ENCODE assay signal across 8 cellular contexts in genomic region chr1:228457396-228458176, GRCh38. TPM values are rescaled to one million over a fixed set of nuclear protein-coding genes. Genes with fewer than 3 reads are reported as not detected.
DNase-seq lines count a peak whose midpoint lies in the region; ATAC-seq and TF ChIP-seq lines count a peak whose summit lies in the region.

No MANE protein-coding gene starts in this region.

- ATAC-seq in HG03159 (IDR thresholded peaks at IDR 0.05; ENCODE audit: unreplicated experiment) (peak; percentile 79), left lung (peak; percentile 94)

- TF ChIP-seq CTCF in AG04450 (IDR thresholded peaks at IDR 0.05; ENCODE audit: low read depth, low read length) (peak; percentile 31; the same call in 1 of the 2 replicates), left lung (IDR thresholded peaks at IDR 0.05) (no peak)

- DNase-seq in AG04450 (ENCODE audit: low read depth, low spot score) = peak; percentile 97
- DNase-seq in NCI-H446 treated with DMSO at 0.1 percent for 48 hours (lab: John Stamatoyannopoulos, UW) = peak; percentile 99
- peak; percentile 95 for DNase-seq in activated CD4-positive, alpha-beta T cell treated with anti-CD3 and anti-CD28 coated beads, Interleukin-2, amount 10 ng/mL, durations not matched to agents 7 days and 5 days
- DNase-seq in dedifferentiated amniotic fluid mesenchymal stem cell (ENCODE audit: extremely low spot score) = peak; percentile 100
- DNase-seq in left lung = peak; percentile 82 to 85
- peak; percentile 75 for DNase-seq in stimulated activated CD4-positive, alpha-beta T cell treated with anti-CD3 and anti-CD28 coated beads, Interleukin-2, amount 100 ng/mL, for 4 hours (ENCODE audit: low read depth)

- intact Hi-C loops in left lung (cut with DNase I) = no loop called here

- no peaks in the 10 kb centered on the region for H3K36me3 ChIP-seq in left lung

- CTCF ChIA-PET in AG04450 (lab: Charles Lee) = interaction anchor here (0.9 to 2.3 kb wide), 10 partner anchors 17 to 292 kb away, joined by 3 to 10 read pairs (median 5); partner anchors contain the start of gene IBA57
- CTCF ChIA-PET in activated CD4-positive, alpha-beta T cell treated with anti-CD3 and anti-CD28 coated beads, Interleukin-2, amount 10 ng/mL, durations not matched to agents 7 days and 5 days (lab: Charles Lee) = interaction anchor here (0.6 to 1.6 kb wide), 11 partner anchors 8 to 458 kb away, joined by 3 to 8 read pairs (median 5); partner anchors contain the start of genes GUK1 and RNF187

- H3K9me3 ChIP-seq in AG04450 (ENCODE audit: control insufficient read depth, insufficient read depth, low read length) (no peaks in the 10 kb centered on the region), left lung (no peaks in the 10 kb centered on the region)

- H3K27ac Mint-ChIP-seq in activated CD4-positive, alpha-beta T cell treated with anti-CD3 and anti-CD28 coated beads, Interleukin-2, amount 10 ng/mL, durations not matched to agents 7 days and 5 days = peak overlapping the region; percentile 98

- peaks cover 0 to 32% of the 10 kb centered on the region in 2 donors for H3K4me1 ChIP-seq in left lung

- peaks cover 21% of the 10 kb centered on the region for H3K36me3 Mint-ChIP-seq in activated CD4-positive, alpha-beta T cell treated with anti-CD3 and anti-CD28 coated beads, Interleukin-2, amount 10 ng/mL, durations not matched to agents 7 days and 5 days (ENCODE audit: low read depth)

- peak overlapping the region; percentile 74 for H3K27ac ChIP-seq in AG04450 (ENCODE audit: low read depth, low read length)
- H3K27ac ChIP-seq in left lung = peak overlapping the region; percentile 75 to 85

- no peaks in the 10 kb centered on the region for H3K9me3 Mint-ChIP-seq in activated CD4-positive, alpha-beta T cell treated with anti-CD3 and anti-CD28 coated beads, Interleukin-2, amount 10 ng/mL, durations not matched to agents 7 days and 5 days

- peak overlapping the region; percentile 83 for H3K4me3 ChIP-seq in AG04450 (ENCODE audit: low read depth, low read length)
- peak overlapping the region; percentile 36 to 39 for H3K4me3 ChIP-seq in left lung

- peaks cover 53% of the 10 kb centered on the region for H3K4me1 Mint-ChIP-seq in activated CD4-positive, alpha-beta T cell treated with anti-CD3 and anti-CD28 coated beads, Interleukin-2, amount 10 ng/mL, durations not matched to agents 7 days and 5 days

- H3K27me3 Mint-ChIP-seq in activated CD4-positive, alpha-beta T cell treated with anti-CD3 and anti-CD28 coated beads, Interleukin-2, amount 10 ng/mL, durations not matched to agents 7 days and 5 days = no peaks in the 10 kb centered on the region

- POLR2A ChIA-PET in AG04450 (lab: Yijun Ruan, JAX) = interaction anchor here (0.6 to 2.7 kb wide), 15 partner anchors 10 to 317 kb away, joined by 3 to 8 read pairs (median 4); partner anchors contain the start of genes GUK1, IBA57 and TRIM11
- POLR2A ChIA-PET in activated CD4-positive, alpha-beta T cell treated with anti-CD3 and anti-CD28 coated beads, Interleukin-2, amount 10 ng/mL, durations not matched to agents 7 days and 5 days (lab: Charles Lee) = interaction anchor here (0.6 to 1.6 kb wide), 6 partner anchors 8 to 287 kb away, joined by 3 to 6 read pairs (median 4); partner anchors contain the start of genes RNF187 and TRIM11

- peak; percentile 78 for TF ChIP-seq POLR2A in GM18951 (IDR thresholded peaks at IDR 0.05; ENCODE audit: extremely low read depth, insufficient read depth, insufficient read length)

- in situ Hi-C loops in GM18951 (cut with MboI; ENCODE audit: low sequenced_read_pairs, unreplicated experiment) = no loop called here

- no peaks in the 10 kb centered on the region for H3K27me3 ChIP-seq in AG04450 (ENCODE audit: control insufficient read depth, insufficient read depth, low read length)
- peaks cover 27 to 80% of the 10 kb centered on the region in 2 donors for H3K27me3 ChIP-seq in left lung

- peak overlapping the region; percentile 93 for H3K4me3 Mint-ChIP-seq in activated CD4-positive, alpha-beta T cell treated with anti-CD3 and anti-CD28 coated beads, Interleukin-2, amount 10 ng/mL, durations not matched to agents 7 days and 5 days

RNA-seq across cellular contexts. Expression of gene RNF187, which starts 29.6 kb away (rescaled TPM):
- polyA plus RNA-seq in AG04450 (2011; rRNA removed) = 77.5 and 84.0 TPM in 2 replicates
- 61.3 and 65.6 TPM in 2 replicates for polyA minus RNA-seq in AG04450 (2011; rRNA and poly(A)+ RNA removed)
- 100 to 1,000 TPM; 110 to 132 TPM for total RNA-seq in activated CD4-positive, alpha-beta T cell treated with anti-CD3 and anti-CD28 coated beads, Interleukin-2, amount 10 ng/mL, durations not matched to agents 7 days and 5 days
- 100 to 1,000 TPM in 1 of 2 donors, 10 to 100 TPM in 1; 84.5 to 103 TPM for total RNA-seq in left lung

RNA-seq across cellular contexts. Expression of gene TRIM17, which starts 40.9 kb away (rescaled TPM):
- 0.16 and 0.27 TPM in 2 replicates for polyA plus RNA-seq in AG04450 (2011; rRNA removed)
- polyA minus RNA-seq in AG04450 (2011; rRNA and poly(A)+ RNA removed) = 0.52 and 0.92 TPM in 2 replicates
- total RNA-seq in activated CD4-positive, alpha-beta T cell treated with anti-CD3 and anti-CD28 coated beads, Interleukin-2, amount 10 ng/mL, durations not matched to agents 7 days and 5 days = under 1 TPM; 0.73 to 0.99 TPM
- 1 to 10 TPM; 1.3 to 2.9 TPM for total RNA-seq in left lung

RNA-seq across cellular contexts. Expression of gene TRIM11, which starts 51.0 kb away (rescaled TPM):
- polyA plus RNA-seq in AG04450 (2011; rRNA removed) = 5.7 and 6.1 TPM in 2 replicates
- polyA minus RNA-seq in AG04450 (2011; rRNA and poly(A)+ RNA removed) = 9.1 and 10.7 TPM in 2 replicates
- 10 to 100 TPM; 54.4 to 62.4 TPM for total RNA-seq in activated CD4-positive, alpha-beta T cell treated with anti-CD3 and anti-CD28 coated beads, Interleukin-2, amount 10 ng/mL, durations not matched to agents 7 days and 5 days
- 10 to 100 TPM; 21.5 to 27.1 TPM for total RNA-seq in left lung

Comparison
In these comparisons a context has a peak if more than half of its experiments do, and no peak if none do; other contexts are left out.
1. Peak in every context shown above with its lines: DNase-seq, ATAC-seq, H3K4me3 ChIP-seq and H3K27ac ChIP-seq.